20 cellular contexts compared by ENCODE assay signal in the genomic region with DNA sequence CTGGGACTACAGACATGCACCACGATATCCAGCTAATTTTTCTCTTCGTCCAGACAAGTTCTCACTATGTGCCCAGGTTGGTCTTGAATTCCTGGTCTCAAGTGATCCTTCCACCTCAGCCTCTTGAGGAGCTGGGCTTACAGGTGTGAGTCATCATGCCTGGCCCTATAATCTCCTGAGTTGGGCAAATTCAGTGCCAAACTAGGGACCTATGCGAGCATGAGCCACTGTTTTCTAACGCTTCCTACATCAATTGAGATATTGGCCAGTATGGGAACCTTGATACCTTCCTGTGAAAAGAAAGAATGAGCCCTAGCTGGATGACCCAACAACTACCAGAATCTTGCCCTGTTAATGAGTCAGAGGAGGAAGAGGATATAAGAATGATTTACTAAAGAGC.
A peak's percentile ranks its signal among the peaks of the same experiment; 100 is the strongest.
DNase-seq lines count a peak whose midpoint lies in the region; ATAC-seq, FAIRE-seq and TF ChIP-seq lines count a peak whose summit lies in the region.
"Had no signal": no experiment of that assay in that cellular context is flagged by ENCODE, and none has a peak within 500 bp of the region (broad histone marks: within the 10 kb centered on the region; RNA-seq: fewer than 3 reads in every experiment).

No MANE protein-coding gene starts in this region.

- no peak overlapping the region for H2BK120ac ChIP-seq in IMR-90 (ENCODE audit: low read depth, low read length)
- H2BK120ac ChIP-seq in mesenchymal stem cell (ENCODE audit: low read depth, low read length), result no peak overlapping the region

- H3K56ac ChIP-seq in IMR-90 (ENCODE audit: extremely low read depth, insufficient read depth, low read length), result no peak overlapping the region

- FAIRE-seq in HepG2 (lab: Jason Lieb, UNC), result no peak
- FAIRE-seq: A549, G401.6, GM12892 had no signal

- H3K9me1 ChIP-seq in IMR-90 (ENCODE audit: insufficient read depth, low read length), result no peaks in the 10 kb centered on the region

- no peak overlapping the region for H2AFZ ChIP-seq in IMR-90 (replicated peaks; ENCODE audit: low read length, poor library complexity)
- H2AFZ ChIP-seq in mesenchymal stem cell (ENCODE audit: low read depth, low read length), result no peak overlapping the region
- no peak overlapping the region for H2AFZ ChIP-seq in HepG2 (ENCODE audit: low read length)
- H2AFZ ChIP-seq: GM23338 had no signal

- in situ Hi-C loops in IMR-90 (cut with MboI; ENCODE audit: low sequenced_read_pairs) (no loop called here), HepG2 (cut with HindIII; ENCODE audit: extremely low pct_ligation_motif_present, low pct_unique_long_range_greater_than_20kb) (no loop called here)

- H3K4me3 Mint-ChIP-seq in Calu3 (ENCODE audit: low read depth, unreplicated experiment) (peak overlapping the region; percentile 0), progenitor cell of endocrine pancreas (ENCODE audit: low read depth) (no peak overlapping the region)
- H3K4me3 Mint-ChIP-seq: CD14-positive monocyte, GM23338, IgD-negative memory B cell had no signal

- no peaks in the 10 kb centered on the region for H3K27me3 ChIP-seq in IMR-90 (ENCODE audit: control insufficient read depth, insufficient read depth, low read length)
- H3K27me3 ChIP-seq in mesenchymal stem cell (ENCODE audit: control insufficient read depth in 1 of 2, insufficient read depth in 1 of 2, low read length in 2 of 2), result no peaks in the 10 kb centered on the region
- no peaks in the 10 kb centered on the region; a peak in 1 of 5 replicates for H3K27me3 ChIP-seq in HepG2 (ENCODE audit: control insufficient read depth in 1 of 2, insufficient read depth in 2 of 2, low read length in 2 of 2)
- no peaks in the 10 kb centered on the region for H3K27me3 ChIP-seq in gastroesophageal sphincter

- TF ChIP-seq RAD21 in IMR-90 (IDR thresholded peaks at IDR 0.05; ENCODE audit: low read length) (no peak), HepG2 (CRISPR knock-in tag; IDR thresholded peaks at IDR 0.05) (no peak)

- H3K4ac ChIP-seq in IMR-90 (ENCODE audit: low read depth, low read length) (no peak overlapping the region), mesenchymal stem cell (ENCODE audit: low read depth in 1 of 2, low read length in 2 of 2) (no peak overlapping the region)

- DNase-seq in Calu3 (peak; percentile 48), IMR-90 (peak; percentile 1), epithelial cell of prostate (ENCODE audit: low read depth, low spot score) (peak; percentile 73), mesenchymal stem cell (no peak), HepG2 (ENCODE audit: low spot score) (no peak), progenitor cell of endocrine pancreas (ENCODE audit: low spot score, unreplicated experiment) (no peak)
- DNase-seq: COR-L47, DMS79, NCI-H146, NCI-H2081 treated with DMSO at 0.1 percent for 48 hours, NCI-H2227 treated with DMSO at 0.1 percent for 48 hours, NCI-H524 treated with DMSO at 0.1 percent for 48 hours, OCI-M1 had no signal

- H4K91ac ChIP-seq in IMR-90 (ENCODE audit: insufficient read depth, low read depth, low read length), result no peak overlapping the region
- no peak overlapping the region for H4K91ac ChIP-seq in mesenchymal stem cell (ENCODE audit: low read length)

- peaks cover 13% of the 10 kb centered on the region for H3K36me3 Mint-ChIP-seq in Calu3 (ENCODE audit: insufficient read depth, unreplicated experiment)
- no peaks in the 10 kb centered on the region for H3K36me3 Mint-ChIP-seq in progenitor cell of endocrine pancreas (ENCODE audit: insufficient read depth)
- H3K36me3 Mint-ChIP-seq: CD14-positive monocyte, IgD-negative memory B cell had no signal

- POLR2A ChIA-PET in IMR-90 (lab: Charles Lee; ENCODE audit: unreplicated experiment) (interaction anchor here (0.7 kb wide), 1 partner anchor 14 kb away, joined by 5 read pairs; no protein-coding TSS in a partner anchor), HepG2 (lab: Yijun Ruan, JAX) (no interaction called here)

- no peak overlapping the region for H3K23ac ChIP-seq in IMR-90 (ENCODE audit: low read depth, low read length)
- no peak overlapping the region for H3K23ac ChIP-seq in mesenchymal stem cell (ENCODE audit: low read length in 2 of 2)

- H3K9me3 Mint-ChIP-seq in Calu3 (ENCODE audit: low read depth, unreplicated experiment) (peaks cover 3% of the 10 kb centered on the region), progenitor cell of endocrine pancreas (ENCODE audit: low read depth) (peaks cover 4% of the 10 kb centered on the region)
- H3K9me3 Mint-ChIP-seq: GM23338 had no signal

- no peak overlapping the region for H2AK9ac ChIP-seq in IMR-90 (replicated peaks; ENCODE audit: low read depth, low read length, poor library complexity)

- TF ChIP-seq CTCF in Calu3 (IDR thresholded peaks at IDR 0.05; ENCODE audit: unreplicated experiment) (no peak), IMR-90 (conservative IDR thresholded peaks at IDR 0.05; ENCODE audit: low read depth, low read length) (no peak), HepG2 (CRISPR knock-in tag; IDR thresholded peaks at IDR 0.05) (no peak), gastroesophageal sphincter (IDR thresholded peaks at IDR 0.05) (no peak), progenitor cell of endocrine pancreas (IDR thresholded peaks at IDR 0.05; ENCODE audit: unreplicated experiment) (no peak)

- H2BK15ac ChIP-seq in IMR-90 (ENCODE audit: low read depth, low read length), result no peak overlapping the region
- H2BK15ac ChIP-seq in mesenchymal stem cell (ENCODE audit: low read depth, poor library complexity, severe bottlenecking), result no peak overlapping the region

- no peaks in the 10 kb centered on the region for H3K79me1 ChIP-seq in IMR-90 (ENCODE audit: low read depth in 1 of 2, low read length in 2 of 2)
- H3K79me1 ChIP-seq in mesenchymal stem cell (replicated peaks; ENCODE audit: low read length, poor library complexity, severe bottlenecking), result no peaks in the 10 kb centered on the region

- H3K18ac ChIP-seq in IMR-90 (ENCODE audit: low read depth, low read length), result no peak overlapping the region
- no peak overlapping the region for H3K18ac ChIP-seq in mesenchymal stem cell (ENCODE audit: low read depth in 1 of 2, low read length in 2 of 2)

- intact Hi-C loops in Calu3 (cut with micrococcal nuclease; ENCODE audit: unreplicated experiment), result loop anchor here (5.0 kb wide), 2 partner anchors 63 to 218 kb away; no protein-coding TSS in a partner anchor
- intact Hi-C loops in IMR-90 (cut with micrococcal nuclease), result no loop called here
- intact Hi-C loops in HepG2 (cut with micrococcal nuclease; ENCODE audit: unreplicated experiment), result no loop called here

- TF ChIP-seq POLR2A in IMR-90 (IDR thresholded peaks at IDR 0.05; ENCODE audit: low read depth, low read length) (no peak), HepG2 (IDR thresholded peaks at IDR 0.05; ENCODE audit: insufficient read depth in 1 of 2, low read depth in 2 of 2, low read length in 2 of 2) (no peak), gastroesophageal sphincter (IDR thresholded peaks at IDR 0.05) (no peak)

- H4K20me1 ChIP-seq in IMR-90 (ENCODE audit: insufficient read depth, low read length) (no peaks in the 10 kb centered on the region), HepG2 (ENCODE audit: insufficient read depth, low read length) (no peaks in the 10 kb centered on the region)

- H3K27ac Mint-ChIP-seq in Calu3 (ENCODE audit: unreplicated experiment) (peak overlapping the region; percentile 39), progenitor cell of endocrine pancreas (no peak overlapping the region)
- H3K27ac Mint-ChIP-seq: CD14-positive monocyte, GM23338, IgD-negative memory B cell had no signal

- peaks cover 2% of the 10 kb centered on the region; the same call in 1 of the 2 replicates for H3K4me1 ChIP-seq in IMR-90 (ENCODE audit: control insufficient read depth, insufficient read depth, low read length)
- H3K4me1 ChIP-seq in mesenchymal stem cell (ENCODE audit: control insufficient read depth, insufficient read depth, low read depth, low read length), result peaks cover 4% of the 10 kb centered on the region
- no peaks in the 10 kb centered on the region for H3K4me1 ChIP-seq in HepG2 (ENCODE audit: insufficient read depth, low read length)
- H3K4me1 ChIP-seq in gastroesophageal sphincter, result no peaks in the 10 kb centered on the region

- H3K9me3 ChIP-seq in IMR-90 (ENCODE audit: control insufficient read depth, insufficient read depth, low read length) (no peaks in the 10 kb centered on the region), mesenchymal stem cell (ENCODE audit: control insufficient read depth, low read length) (no peaks in the 10 kb centered on the region), HepG2 (ENCODE audit: low read length) (peaks cover 92% of the 10 kb centered on the region), gastroesophageal sphincter (no peaks in the 10 kb centered on the region)

- H3K4me1 Mint-ChIP-seq in Calu3 (ENCODE audit: low read depth, unreplicated experiment) (peaks cover 42% of the 10 kb centered on the region), progenitor cell of endocrine pancreas (ENCODE audit: low read depth) (peaks cover 23% of the 10 kb centered on the region)
- H3K4me1 Mint-ChIP-seq: CD14-positive monocyte, GM23338 had no signal

- H2BK12ac ChIP-seq in mesenchymal stem cell (ENCODE audit: low read length in 2 of 2), result peak overlapping the region in 1 of 2 experiments; percentile 6

- no peak overlapping the region for H3K27ac ChIP-seq in IMR-90 (ENCODE audit: insufficient read depth, low read length)
- H3K27ac ChIP-seq in epithelial cell of prostate, result peak overlapping the region; percentile 77
- H3K27ac ChIP-seq in mesenchymal stem cell (ENCODE audit: low read length, poor library complexity, severe bottlenecking), result no peak overlapping the region
- H3K27ac ChIP-seq in HepG2 (ENCODE audit: extremely low read length, insufficient read depth, low read length), result no peak overlapping the region
- H3K27ac ChIP-seq in gastroesophageal sphincter, result no peak overlapping the region

- H4K8ac ChIP-seq in IMR-90 (ENCODE audit: low read depth in 2 of 2, low read length in 2 of 2), result no peak overlapping the region
- H4K8ac ChIP-seq in mesenchymal stem cell (ENCODE audit: low read length), result no peak overlapping the region

- H3K27me3 Mint-ChIP-seq in Calu3 (ENCODE audit: unreplicated experiment) (no peaks in the 10 kb centered on the region), progenitor cell of endocrine pancreas (no peaks in the 10 kb centered on the region)
- H3K27me3 Mint-ChIP-seq: IgD-negative memory B cell had no signal

- H2AK5ac ChIP-seq in IMR-90 (ENCODE audit: low read depth, low read length) (no peak overlapping the region), mesenchymal stem cell (ENCODE audit: low read length, severe bottlenecking) (peak overlapping the region; percentile 41)

- no peak for TF ChIP-seq EP300 in HepG2 (IDR thresholded peaks at IDR 0.05; ENCODE audit: low read depth in 2 of 2, low read length in 2 of 2)
- no peak for TF ChIP-seq EP300 in HepG2 (CRISPR knock-in tag; IDR thresholded peaks at IDR 0.05; ENCODE audit: borderline replicate concordance)
- no peak for TF ChIP-seq EP300 in gastroesophageal sphincter (IDR thresholded peaks at IDR 0.05)

- H3K4me2 ChIP-seq in IMR-90 (ENCODE audit: low read depth, low read length) (no peak overlapping the region), mesenchymal stem cell (ENCODE audit: low read length, poor library complexity, severe bottlenecking) (no peak overlapping the region), HepG2 (ENCODE audit: low read depth, low read length) (no peak overlapping the region)
- H3K4me2 ChIP-seq: A549, GM23338 had no signal

- ATAC-seq in IMR-90 (ENCODE audit: low read depth) (no peak), HepG2 (no peak), gastroesophageal sphincter (no peak)
- ATAC-seq: A549, GM23338 had no signal

- H3K36me3 ChIP-seq in IMR-90 (ENCODE audit: control insufficient read depth, insufficient read depth, low read length) (no peaks in the 10 kb centered on the region), mesenchymal stem cell (ENCODE audit: control insufficient read depth in 1 of 2, insufficient read depth in 2 of 2, low read depth in 1 of 2, low read length in 2 of 2) (no peaks in the 10 kb centered on the region), HepG2 (replicated peaks in 1 of 2; ENCODE audit: control insufficient read depth in 1 of 2, insufficient read depth in 2 of 2, low read length in 2 of 2) (no peaks in the 10 kb centered on the region), gastroesophageal sphincter (no peaks in the 10 kb centered on the region)

- H4K5ac ChIP-seq in IMR-90 (ENCODE audit: low read depth, low read length), result no peak overlapping the region

- no CpG with 5 or more reads among the region's 4 CpGs for WGBS in IMR-90 (ENCODE audit: extremely low coverage in 2 of 2, insufficient read length in 1 of 2), 2 experiments
- WGBS in mesenchymal stem cell, result 96% methylated on average over 4 of the region's 4 CpGs
- WGBS in HepG2 (ENCODE audit: low lambda C conversion rate), result 7% methylated on average over 4 of the region's 4 CpGs
- WGBS in gastroesophageal sphincter (ENCODE audit: low coverage in 1 of 2), 2 donors, result 80 to 91% methylated on average over 1 to 2 of the region's 4 CpGs

- H3K79me2 ChIP-seq in HepG2 (ENCODE audit: insufficient read depth, low read length), result no peaks in the 10 kb centered on the region

- CTCF ChIA-PET in Calu3 (lab: Charles Lee) (interaction anchor here (0.6 to 1.2 kb wide), 2 partner anchors 61 to 242 kb away, joined by 3 to 7 read pairs; no protein-coding TSS in a partner anchor), IMR-90 (lab: Yijun Ruan, JAX) (no interaction called here), HepG2 (lab: Yijun Ruan, JAX; ENCODE audit: low intra/inter-chr PET ratio, low total read pairs) (no interaction called here)

- no peak overlapping the region for H3K4me3 ChIP-seq in IMR-90 (ENCODE audit: insufficient read depth, low read depth, low read length)
- no peak overlapping the region for H3K4me3 ChIP-seq in mesenchymal stem cell (ENCODE audit: insufficient read depth in 1 of 2, low read depth in 1 of 2, low read length in 2 of 2)
- H3K4me3 ChIP-seq in HepG2 (replicated peaks in 1 of 3; ENCODE audit: insufficient read depth in 1 of 3, low read depth in 2 of 3, low read length in 3 of 3), result no peak overlapping the region
- H3K4me3 ChIP-seq in gastroesophageal sphincter, result no peak overlapping the region
- H3K4me3 ChIP-seq: A549, GM23338 had no signal

- H3K14ac ChIP-seq in IMR-90 (replicated peaks; ENCODE audit: low read depth, low read length), result no peak overlapping the region
- H3K14ac ChIP-seq in mesenchymal stem cell (ENCODE audit: low read length in 2 of 2), result no peak overlapping the region

- dilution Hi-C loops in IMR-90 (cut with HindIII; ENCODE audit: low sequenced_read_pairs, unreplicated experiment), result no loop called here

- no peak overlapping the region for H3K9ac ChIP-seq in IMR-90 (ENCODE audit: low read depth, low read length)
- H3K9ac ChIP-seq in mesenchymal stem cell (ENCODE audit: low read length), result no peak overlapping the region
- H3K9ac ChIP-seq in HepG2 (ENCODE audit: insufficient read depth, low read depth, low read length), result no peak overlapping the region

- H2BK5ac ChIP-seq in IMR-90 (ENCODE audit: low read depth, low read length, poor library complexity, severe bottlenecking), result no peak overlapping the region
- no peak overlapping the region for H2BK5ac ChIP-seq in mesenchymal stem cell (ENCODE audit: low read depth, low read length, poor library complexity, severe bottlenecking)

- no TSS peak for BruUV-seq in Calu3 (replicated peaks; lab: Mats Ljungman, UMichigan)
- no TSS peak for BruUV-seq in IMR-90 (replicated peaks; lab: Mats Ljungman, UMichigan)
- BruUV-seq in HepG2 (replicated peaks; lab: Mats Ljungman, UMichigan), result no TSS peak

- no peak overlapping the region for H2BK20ac ChIP-seq in IMR-90 (ENCODE audit: low read depth, low read length)

Comparison
In these comparisons a context has a peak if more than half of its experiments do, and no peak if none do; other contexts are left out.
1. DNase-seq: peak in Calu3 (single experiment), IMR-90 (single experiment) and epithelial cell of prostate (single experiment); none in mesenchymal stem cell (single experiment), HepG2 (single experiment) and progenitor cell of endocrine pancreas (single experiment).